In genomic region chr1:24605534-24606295, GRCh38 we compare ENCODE assay signal across 22 cellular contexts. TPM values are rescaled to one million over a fixed set of nuclear protein-coding genes. Genes with fewer than 3 reads are reported as not detected.
"Had no signal": no experiment of that assay in that cellular context is flagged by ENCODE, and none has a peak within 500 bp of the region (broad histone marks: within the 10 kb centered on the region; RNA-seq: fewer than 3 reads in every experiment).

No MANE protein-coding gene starts in this region.

- H3K27me3 ChIP-seq: breast epithelium, dorsolateral prefrontal cortex, gastrocnemius medialis, right atrium auricular region, thyroid gland had no signal

- H3K4me3 Mint-ChIP-seq: central memory CD8-positive, alpha-beta T cell; naive thymus-derived CD8-positive, alpha-beta T cell had no signal

- H3K4me1 ChIP-seq: breast epithelium, esophagus muscularis mucosa, gastrocnemius medialis, left ventricle myocardium inferior, psoas muscle, right atrium auricular region, suprapubic skin, thyroid gland had no signal

- H3K36me3 ChIP-seq: esophagus muscularis mucosa, gastrocnemius medialis, left ventricle myocardium inferior, neutrophil, right atrium auricular region, suprapubic skin, thyroid gland had no signal

- H3K4me3 ChIP-seq: breast epithelium, dorsolateral prefrontal cortex, esophagus muscularis mucosa, gastrocnemius medialis, left ventricle myocardium inferior, lung, psoas muscle, right atrium auricular region, smooth muscle cell, suprapubic skin, thyroid gland had no signal

- H3K4me1 Mint-ChIP-seq: central memory CD8-positive, alpha-beta T cell; naive thymus-derived CD8-positive, alpha-beta T cell had no signal

- H3K9me3 ChIP-seq: breast epithelium, esophagus muscularis mucosa, gastrocnemius medialis, left ventricle myocardium inferior, neutrophil, psoas muscle, right atrium auricular region, suprapubic skin, thyroid gland had no signal

- H3K27ac ChIP-seq: breast epithelium, dorsolateral prefrontal cortex, esophagus muscularis mucosa, gastrocnemius medialis, left ventricle myocardium inferior, neutrophil, psoas muscle, right atrium auricular region, suprapubic skin, thyroid gland had no signal

- H3K9me3 Mint-ChIP-seq: central memory CD8-positive, alpha-beta T cell; naive thymus-derived CD8-positive, alpha-beta T cell had no signal

- DNase-seq: cortex of kidney; dorsolateral prefrontal cortex; effector CD8-positive, alpha-beta T cell; gastrocnemius medialis; left ventricle myocardium inferior; mesenchymal stem cell; naive thymus-derived CD8-positive, alpha-beta T cell; psoas muscle; stimulated activated CD4-positive, alpha-beta T cell treated with anti-CD3 and anti-CD28 coated beads, Interleukin-2, amount 100 ng/mL, for 48 hours; stimulated activated naive CD4-positive, alpha-beta T cell treated with Interleukin-2 at 50 U/mL for 16 hours; thyroid gland had no signal

- H3K36me3 Mint-ChIP-seq: naive thymus-derived CD8-positive, alpha-beta T cell had no signal

- H3K27ac Mint-ChIP-seq: naive thymus-derived CD8-positive, alpha-beta T cell had no signal

- H3K27me3 Mint-ChIP-seq: central memory CD8-positive, alpha-beta T cell had no signal

- ATAC-seq: gastrocnemius medialis; naive thymus-derived CD8-positive, alpha-beta T cell; psoas muscle had no signal

RNA-seq across cellular contexts. Expression of gene NCMAP, which starts 49.8 kb away (rescaled TPM):
- total RNA-seq: fibroblast of villous mesenchyme, osteoblast, psoas muscle, smooth muscle cell had no signal
- polyA plus RNA-seq: neural cell, smooth muscle cell had no signal
